ENCODE assay signal across 1 cellular context in the genomic region with DNA sequence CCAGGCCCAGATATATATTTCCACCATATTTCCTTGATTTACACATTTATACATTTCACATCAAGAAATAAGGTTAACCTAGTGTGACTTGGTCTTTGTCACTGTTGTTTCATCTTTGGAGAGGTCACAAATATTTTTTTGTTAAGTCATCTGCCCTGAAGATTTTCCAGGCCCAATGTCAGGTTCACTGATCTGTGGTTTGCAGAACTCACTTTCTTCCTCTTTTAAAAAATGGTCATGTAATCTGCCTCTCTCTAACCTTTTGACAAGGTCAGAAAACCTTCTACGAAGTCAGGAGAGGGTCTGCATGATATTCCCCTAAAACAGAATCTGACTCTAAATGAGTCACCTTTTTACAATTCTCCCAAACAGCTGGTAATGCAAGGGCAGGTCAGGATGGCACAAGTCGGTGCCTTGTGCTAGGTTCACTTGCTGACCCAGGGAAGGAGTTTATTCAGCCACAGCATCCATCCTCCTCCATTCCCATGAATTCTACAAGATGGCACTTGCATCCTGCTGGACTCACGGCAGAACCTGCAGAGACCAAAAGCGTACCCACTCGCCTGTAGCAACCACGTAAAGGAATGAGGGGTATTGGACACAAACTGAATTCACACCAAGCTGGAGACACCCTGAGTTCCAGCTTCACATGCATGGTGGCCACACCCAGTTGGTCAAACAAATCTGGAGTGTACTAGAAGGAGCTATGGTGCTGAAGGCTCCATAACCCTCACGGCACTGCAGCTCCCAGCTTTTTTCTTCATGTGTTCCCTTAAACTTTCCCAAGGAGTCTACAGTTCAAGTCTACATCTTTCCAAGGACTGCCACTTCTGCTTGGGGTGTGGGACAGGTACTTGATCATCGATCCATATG.
TF ChIP-seq lines count a peak whose summit lies in the region.

No MANE protein-coding gene starts in this region.

TF ChIP-seq in K562, 482 proteins besides CTCF, POLR2A, EP300 and RAD21 (continued from another document):
- TF ChIP-seq, protein P1, sequence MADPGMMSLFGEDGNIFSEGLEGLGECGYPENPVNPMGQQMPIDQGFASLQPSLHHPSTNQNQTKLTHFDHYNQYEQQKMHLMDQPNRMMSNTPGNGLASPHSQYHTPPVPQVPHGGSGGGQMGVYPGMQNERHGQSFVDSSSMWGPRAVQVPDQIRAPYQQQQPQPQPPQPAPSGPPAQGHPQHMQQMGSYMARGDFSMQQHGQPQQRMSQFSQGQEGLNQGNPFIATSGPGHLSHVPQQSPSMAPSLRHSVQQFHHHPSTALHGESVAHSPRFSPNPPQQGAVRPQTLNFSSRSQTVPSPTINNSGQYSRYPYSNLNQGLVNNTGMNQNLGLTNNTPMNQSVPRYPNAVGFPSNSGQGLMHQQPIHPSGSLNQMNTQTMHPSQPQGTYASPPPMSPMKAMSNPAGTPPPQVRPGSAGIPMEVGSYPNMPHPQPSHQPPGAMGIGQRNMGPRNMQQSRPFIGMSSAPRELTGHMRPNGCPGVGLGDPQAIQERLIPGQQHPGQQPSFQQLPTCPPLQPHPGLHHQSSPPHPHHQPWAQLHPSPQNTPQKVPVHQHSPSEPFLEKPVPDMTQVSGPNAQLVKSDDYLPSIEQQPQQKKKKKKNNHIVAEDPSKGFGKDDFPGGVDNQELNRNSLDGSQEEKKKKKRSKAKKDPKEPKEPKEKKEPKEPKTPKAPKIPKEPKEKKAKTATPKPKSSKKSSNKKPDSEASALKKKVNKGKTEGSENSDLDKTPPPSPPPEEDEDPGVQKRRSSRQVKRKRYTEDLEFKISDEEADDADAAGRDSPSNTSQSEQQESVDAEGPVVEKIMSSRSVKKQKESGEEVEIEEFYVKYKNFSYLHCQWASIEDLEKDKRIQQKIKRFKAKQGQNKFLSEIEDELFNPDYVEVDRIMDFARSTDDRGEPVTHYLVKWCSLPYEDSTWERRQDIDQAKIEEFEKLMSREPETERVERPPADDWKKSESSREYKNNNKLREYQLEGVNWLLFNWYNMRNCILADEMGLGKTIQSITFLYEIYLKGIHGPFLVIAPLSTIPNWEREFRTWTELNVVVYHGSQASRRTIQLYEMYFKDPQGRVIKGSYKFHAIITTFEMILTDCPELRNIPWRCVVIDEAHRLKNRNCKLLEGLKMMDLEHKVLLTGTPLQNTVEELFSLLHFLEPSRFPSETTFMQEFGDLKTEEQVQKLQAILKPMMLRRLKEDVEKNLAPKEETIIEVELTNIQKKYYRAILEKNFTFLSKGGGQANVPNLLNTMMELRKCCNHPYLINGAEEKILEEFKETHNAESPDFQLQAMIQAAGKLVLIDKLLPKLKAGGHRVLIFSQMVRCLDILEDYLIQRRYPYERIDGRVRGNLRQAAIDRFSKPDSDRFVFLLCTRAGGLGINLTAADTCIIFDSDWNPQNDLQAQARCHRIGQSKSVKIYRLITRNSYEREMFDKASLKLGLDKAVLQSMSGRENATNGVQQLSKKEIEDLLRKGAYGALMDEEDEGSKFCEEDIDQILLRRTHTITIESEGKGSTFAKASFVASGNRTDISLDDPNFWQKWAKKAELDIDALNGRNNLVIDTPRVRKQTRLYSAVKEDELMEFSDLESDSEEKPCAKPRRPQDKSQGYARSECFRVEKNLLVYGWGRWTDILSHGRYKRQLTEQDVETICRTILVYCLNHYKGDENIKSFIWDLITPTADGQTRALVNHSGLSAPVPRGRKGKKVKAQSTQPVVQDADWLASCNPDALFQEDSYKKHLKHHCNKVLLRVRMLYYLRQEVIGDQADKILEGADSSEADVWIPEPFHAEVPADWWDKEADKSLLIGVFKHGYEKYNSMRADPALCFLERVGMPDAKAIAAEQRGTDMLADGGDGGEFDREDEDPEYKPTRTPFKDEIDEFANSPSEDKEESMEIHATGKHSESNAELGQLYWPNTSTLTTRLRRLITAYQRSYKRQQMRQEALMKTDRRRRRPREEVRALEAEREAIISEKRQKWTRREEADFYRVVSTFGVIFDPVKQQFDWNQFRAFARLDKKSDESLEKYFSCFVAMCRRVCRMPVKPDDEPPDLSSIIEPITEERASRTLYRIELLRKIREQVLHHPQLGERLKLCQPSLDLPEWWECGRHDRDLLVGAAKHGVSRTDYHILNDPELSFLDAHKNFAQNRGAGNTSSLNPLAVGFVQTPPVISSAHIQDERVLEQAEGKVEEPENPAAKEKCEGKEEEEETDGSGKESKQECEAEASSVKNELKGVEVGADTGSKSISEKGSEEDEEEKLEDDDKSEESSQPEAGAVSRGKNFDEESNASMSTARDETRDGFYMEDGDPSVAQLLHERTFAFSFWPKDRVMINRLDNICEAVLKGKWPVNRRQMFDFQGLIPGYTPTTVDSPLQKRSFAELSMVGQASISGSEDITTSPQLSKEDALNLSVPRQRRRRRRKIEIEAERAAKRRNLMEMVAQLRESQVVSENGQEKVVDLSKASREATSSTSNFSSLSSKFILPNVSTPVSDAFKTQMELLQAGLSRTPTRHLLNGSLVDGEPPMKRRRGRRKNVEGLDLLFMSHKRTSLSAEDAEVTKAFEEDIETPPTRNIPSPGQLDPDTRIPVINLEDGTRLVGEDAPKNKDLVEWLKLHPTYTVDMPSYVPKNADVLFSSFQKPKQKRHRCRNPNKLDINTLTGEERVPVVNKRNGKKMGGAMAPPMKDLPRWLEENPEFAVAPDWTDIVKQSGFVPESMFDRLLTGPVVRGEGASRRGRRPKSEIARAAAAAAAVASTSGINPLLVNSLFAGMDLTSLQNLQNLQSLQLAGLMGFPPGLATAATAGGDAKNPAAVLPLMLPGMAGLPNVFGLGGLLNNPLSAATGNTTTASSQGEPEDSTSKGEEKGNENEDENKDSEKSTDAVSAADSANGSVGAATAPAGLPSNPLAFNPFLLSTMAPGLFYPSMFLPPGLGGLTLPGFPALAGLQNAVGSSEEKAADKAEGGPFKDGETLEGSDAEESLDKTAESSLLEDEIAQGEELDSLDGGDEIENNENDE (IDR thresholded peaks at IDR 0.05; ENCODE audit: low read depth, low read length) = no peak
- TF ChIP-seq MEIS2 (IDR thresholded peaks at IDR 0.05; ENCODE audit: partially characterized antibody) (peak; percentile 60), HDAC1 (IDR thresholded peaks at IDR 0.05) (0 out of 4 replicates have a peak, but pooled peaks of 1 of the 2 experiments have one; percentile 23), ZNF586 (CRISPR knock-in tag; conservative IDR thresholded peaks at IDR 0.05) (no peak), DMBX1 (CRISPR knock-in tag; IDR thresholded peaks at IDR 0.05; ENCODE audit: borderline replicate concordance) (no peak), POLR3A (IDR thresholded peaks at IDR 0.05; ENCODE audit: borderline replicate concordance, extremely low read depth, insufficient read depth, insufficient read length) (no peak), TFAP4 (CRISPR knock-in tag; IDR thresholded peaks at IDR 0.05; ENCODE audit: borderline replicate concordance) (peak; percentile 42; the same call in 1 of the 2 replicates), SOX6 (IDR thresholded peaks at IDR 0.05) (peak; percentile 62), EWSR1 (IDR thresholded peaks at IDR 0.05; ENCODE audit: borderline replicate concordance, low read depth, partially characterized antibody) (no peak), ZNF318 (IDR thresholded peaks at IDR 0.05; ENCODE audit: borderline replicate concordance in 1 of 2, low read depth in 1 of 2) (0 out of 4 replicates have a peak, but pooled peaks of 1 of the 2 experiments have one; percentile 26), ZNF408 (CRISPR knock-in tag; IDR thresholded peaks at IDR 0.05; ENCODE audit: low read depth) (no peak), SMARCA4 (IDR thresholded peaks at IDR 0.05) (peak; percentile 56; the same call in 1 of the 2 replicates)
- TF ChIP-seq, protein P2, sequence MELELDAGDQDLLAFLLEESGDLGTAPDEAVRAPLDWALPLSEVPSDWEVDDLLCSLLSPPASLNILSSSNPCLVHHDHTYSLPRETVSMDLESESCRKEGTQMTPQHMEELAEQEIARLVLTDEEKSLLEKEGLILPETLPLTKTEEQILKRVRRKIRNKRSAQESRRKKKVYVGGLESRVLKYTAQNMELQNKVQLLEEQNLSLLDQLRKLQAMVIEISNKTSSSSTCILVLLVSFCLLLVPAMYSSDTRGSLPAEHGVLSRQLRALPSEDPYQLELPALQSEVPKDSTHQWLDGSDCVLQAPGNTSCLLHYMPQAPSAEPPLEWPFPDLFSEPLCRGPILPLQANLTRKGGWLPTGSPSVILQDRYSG (tag; conservative IDR thresholded peaks at IDR 0.05; ENCODE audit: low read depth) = no peak
TF ChIP-seq in K562: peak in this region for 57.
